ENCODE assay signal across 1 cellular context in genomic region chr17:37884516-37884915, GRCh38.
TF ChIP-seq lines count a peak whose summit lies in the region.

No MANE protein-coding gene starts in this region.

TF ChIP-seq in GM23338, 12 proteins besides CTCF, POLR2A, EP300 and RAD21 (continued from another document):
- no peak for TF ChIP-seq REST (IDR thresholded peaks at IDR 0.05; ENCODE audit: unreplicated experiment)
- no peak for TF ChIP-seq ZNF462 (CRISPR knock-in tag; IDR thresholded peaks at IDR 0.05)
- no peak for TF ChIP-seq STAT1 (IDR thresholded peaks at IDR 0.05; ENCODE audit: unreplicated experiment)
- TF ChIP-seq POLR2AphosphoS5 (IDR thresholded peaks at IDR 0.05; ENCODE audit: low read depth) = no peak
- no peak for TF ChIP-seq NANOG (IDR thresholded peaks at IDR 0.05; ENCODE audit: borderline replicate concordance)
- TF ChIP-seq JUNB (IDR thresholded peaks at IDR 0.05; ENCODE audit: unreplicated experiment) = no peak
- no peak for TF ChIP-seq EZH2phosphoT487 (IDR thresholded peaks at IDR 0.05; ENCODE audit: unreplicated experiment)
